Comparison of ENCODE assay signal across 1 cellular context in the genomic region with DNA sequence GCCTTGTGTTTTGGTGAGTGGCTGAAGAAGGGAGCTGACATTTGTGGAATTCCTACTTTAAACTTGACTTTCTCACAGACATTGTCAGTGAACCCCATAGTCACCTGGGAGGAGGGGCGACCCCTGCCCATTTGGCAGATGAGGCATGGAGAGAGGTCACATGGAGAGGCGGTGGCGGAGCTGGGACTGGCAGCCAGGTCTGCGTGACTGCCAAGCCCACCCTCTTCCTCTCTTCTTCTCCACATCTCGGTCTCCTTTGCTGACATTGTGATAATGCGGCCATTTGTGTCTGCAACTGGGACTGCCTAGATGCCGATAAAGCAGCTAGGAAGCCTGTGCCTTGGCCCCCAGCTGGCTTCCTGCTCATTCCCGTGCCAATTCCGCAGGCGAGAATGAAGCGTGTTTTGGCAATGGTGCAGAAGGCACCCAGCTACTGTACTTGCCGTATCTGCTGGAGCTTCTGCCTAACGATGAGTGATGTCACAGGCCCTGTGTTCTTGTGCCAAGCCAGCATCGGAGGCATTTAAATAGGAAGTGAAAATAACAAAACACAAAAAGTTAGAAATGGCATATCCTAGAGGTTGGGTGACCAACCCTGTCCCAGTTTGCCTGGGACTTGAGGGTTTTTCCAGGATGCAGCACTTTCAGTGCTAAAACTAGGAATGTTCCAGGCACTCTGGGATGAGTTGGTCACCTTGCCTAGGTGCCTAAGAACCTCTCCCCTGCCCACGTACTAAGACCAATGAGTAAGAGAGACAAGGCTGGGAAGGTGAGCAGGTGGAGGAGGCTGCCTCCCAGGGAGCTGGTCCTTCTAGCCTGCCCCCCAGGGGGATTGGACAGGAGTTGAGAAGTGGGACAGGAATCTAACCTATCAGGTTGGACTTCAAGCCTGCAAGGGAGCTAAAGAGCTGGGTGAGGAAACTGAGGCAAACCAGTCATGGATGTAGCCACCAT.
TF ChIP-seq lines count a peak whose summit lies in the region.

No MANE protein-coding gene starts in this region.

TF ChIP-seq in HepG2, 621 proteins besides CTCF, POLR2A, EP300 and RAD21:
- TF ChIP-seq RFX5 (IDR thresholded peaks at IDR 0.05; ENCODE audit: low read depth, low read length) (peak; percentile 41; the same call in 1 of the 2 replicates), ZNF34 (CRISPR knock-in tag; IDR thresholded peaks at IDR 0.05; ENCODE audit: borderline replicate concordance) (no peak)
TF ChIP-seq in HepG2: peak in this region for 1.
